In the genomic region with DNA sequence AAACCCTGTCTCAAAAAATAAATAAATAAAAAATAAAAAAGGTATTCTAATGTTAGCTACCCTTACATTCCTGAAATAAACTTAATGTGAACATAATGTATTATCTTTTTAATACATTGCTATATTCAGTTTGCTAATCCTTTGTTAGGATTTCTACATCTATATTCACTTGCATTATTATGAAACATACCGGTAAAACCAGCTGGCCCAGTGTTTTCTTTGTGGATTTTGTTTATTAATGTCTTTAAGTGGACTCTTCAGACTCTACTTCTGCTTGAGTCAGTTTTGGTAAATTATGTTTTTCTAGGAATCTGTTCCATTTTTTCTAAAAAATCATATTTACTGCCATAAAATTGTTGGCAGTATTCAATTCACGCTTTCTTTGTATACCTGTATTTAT, we compare ENCODE assay signal across 15 cellular contexts. TPM values are rescaled to one million over a fixed set of nuclear protein-coding genes. Genes with fewer than 3 reads are reported as not detected.
A peak's percentile ranks its signal among the peaks of the same experiment; 100 is the strongest.
DNase-seq lines count a peak whose midpoint lies in the region; ATAC-seq and TF ChIP-seq lines count a peak whose summit lies in the region.
"Had no signal": no experiment of that assay in that cellular context is flagged by ENCODE, and none has a peak within 500 bp of the region (broad histone marks: within the 10 kb centered on the region; RNA-seq: fewer than 3 reads in every experiment).

No MANE protein-coding gene starts in this region.

- peaks cover 27% of the 10 kb centered on the region for H3F3A ChIP-seq in PC-9 (ENCODE audit: insufficient read depth, low read depth)

- H4K20me1 ChIP-seq in PC-9 (ENCODE audit: insufficient read depth), result 0 out of 2 replicates have a peak, but pooled peaks cover 7% of the 10 kb centered on the region

- POLR2A ChIA-PET in PC-9 (lab: Charles Lee; ENCODE audit: unreplicated experiment), result no interaction called here

- H2AFZ ChIP-seq in PC-9, result no peak overlapping the region

- H3K79me2 ChIP-seq in PC-9 (ENCODE audit: low read depth), result peaks cover 76% of the 10 kb centered on the region

- H3K4me2 ChIP-seq in PC-9, result peak overlapping the region; percentile 66

- CTCF ChIA-PET in PC-9 (lab: Charles Lee), result no interaction called here

- ATAC-seq in stimulated activated effector memory CD8-positive, alpha-beta T cell treated with anti-CD3 and anti-CD28 coated beads, Interleukin-12 subunit alpha, Interleukin-12 subunit beta, amount 100 ng/mL, for 72 hours, result no peak
- ATAC-seq in activated naive CD8-positive, alpha-beta T cell treated with anti-CD3 and anti-CD28 coated beads, Interleukin-2, amount 50 U/mL, for 24 hours, result no peak
- ATAC-seq in HG03520 (IDR thresholded peaks at IDR 0.05; ENCODE audit: unreplicated experiment), result no peak
- ATAC-seq: K562, Panc1 had no signal

- peak overlapping the region; percentile 74 for H3K27ac ChIP-seq in PC-9
- H3K27ac ChIP-seq: SK-N-MC had no signal

- no peaks in the 10 kb centered on the region for H3K27me3 Mint-ChIP-seq in activated naive CD8-positive, alpha-beta T cell treated with anti-CD3 and anti-CD28 coated beads, Interleukin-2, amount 50 U/mL, for 24 hours

- H3K9me3 Mint-ChIP-seq in stimulated activated effector memory CD8-positive, alpha-beta T cell treated with anti-CD3 and anti-CD28 coated beads, Interleukin-12 subunit alpha, Interleukin-12 subunit beta, amount 100 ng/mL, for 72 hours, result peaks cover 3% of the 10 kb centered on the region
- no peaks in the 10 kb centered on the region for H3K9me3 Mint-ChIP-seq in activated naive CD8-positive, alpha-beta T cell treated with anti-CD3 and anti-CD28 coated beads, Interleukin-2, amount 50 U/mL, for 24 hours

- 0 out of 2 replicates have a peak overlapping the region, but pooled peaks have one; percentile 19 for H3K4me3 ChIP-seq in PC-9
- no peak overlapping the region for H3K4me3 ChIP-seq in fibroblast of villous mesenchyme (ENCODE audit: low read depth, low read length)
- H3K4me3 ChIP-seq: K562, SK-N-MC had no signal

- peaks cover 48% of the 10 kb centered on the region for H3K4me1 Mint-ChIP-seq in stimulated activated effector memory CD8-positive, alpha-beta T cell treated with anti-CD3 and anti-CD28 coated beads, Interleukin-12 subunit alpha, Interleukin-12 subunit beta, amount 100 ng/mL, for 72 hours
- H3K4me1 Mint-ChIP-seq in activated naive CD8-positive, alpha-beta T cell treated with anti-CD3 and anti-CD28 coated beads, Interleukin-2, amount 50 U/mL, for 24 hours, result peaks cover 26% of the 10 kb centered on the region

- H3K9me3 ChIP-seq in PC-9 (ENCODE audit: insufficient read depth, low read depth), result no peaks in the 10 kb centered on the region

- H3K36me3 ChIP-seq in PC-9 (ENCODE audit: low read depth), result peaks cover 57% of the 10 kb centered on the region

- peak overlapping the region; percentile 3 for H3K27ac Mint-ChIP-seq in stimulated activated effector memory CD8-positive, alpha-beta T cell treated with anti-CD3 and anti-CD28 coated beads, Interleukin-12 subunit alpha, Interleukin-12 subunit beta, amount 100 ng/mL, for 72 hours
- no peak overlapping the region for H3K27ac Mint-ChIP-seq in activated naive CD8-positive, alpha-beta T cell treated with anti-CD3 and anti-CD28 coated beads, Interleukin-2, amount 50 U/mL, for 24 hours

- peaks cover 41% of the 10 kb centered on the region for H3K4me1 ChIP-seq in PC-9 (replicated peaks; ENCODE audit: insufficient read depth)

- intact Hi-C loops in PC-9 (cut with micrococcal nuclease; ENCODE audit: unreplicated experiment), result no loop called here

- no peaks in the 10 kb centered on the region for H3K27me3 ChIP-seq in PC-9 (ENCODE audit: insufficient read depth, low read depth)

- TF ChIP-seq CTCF in PC-9 (conservative IDR thresholded peaks at IDR 0.05) (no peak), fibroblast of villous mesenchyme (IDR thresholded peaks at IDR 0.05; ENCODE audit: insufficient read depth, low read depth, low read length) (no peak)

- no peak overlapping the region for H3K4me3 Mint-ChIP-seq in stimulated activated effector memory CD8-positive, alpha-beta T cell treated with anti-CD3 and anti-CD28 coated beads, Interleukin-12 subunit alpha, Interleukin-12 subunit beta, amount 100 ng/mL, for 72 hours
- no peak overlapping the region for H3K4me3 Mint-ChIP-seq in activated naive CD8-positive, alpha-beta T cell treated with anti-CD3 and anti-CD28 coated beads, Interleukin-2, amount 50 U/mL, for 24 hours

- no peaks in the 10 kb centered on the region for H3K9me2 ChIP-seq in PC-9 (ENCODE audit: insufficient read depth)

- BruUV-seq in PC-9 (replicated peaks; lab: Mats Ljungman, UMichigan), result no TSS peak

- H3K36me3 Mint-ChIP-seq in stimulated activated effector memory CD8-positive, alpha-beta T cell treated with anti-CD3 and anti-CD28 coated beads, Interleukin-12 subunit alpha, Interleukin-12 subunit beta, amount 100 ng/mL, for 72 hours, result peaks cover 36% of the 10 kb centered on the region
- peaks cover 30% of the 10 kb centered on the region for H3K36me3 Mint-ChIP-seq in activated naive CD8-positive, alpha-beta T cell treated with anti-CD3 and anti-CD28 coated beads, Interleukin-2, amount 50 U/mL, for 24 hours (ENCODE audit: low read depth)

- DNase-seq in HT-29 (ENCODE audit: low spot score) (peak; percentile 22), PC-9 (peak; percentile 22 to 79), fibroblast of villous mesenchyme (ENCODE audit: low read depth) (peak; percentile 15), NCI-H446 (lab: John Stamatoyannopoulos, UW) (no peak)
- DNase-seq in stimulated activated effector memory CD8-positive, alpha-beta T cell treated with anti-CD3 and anti-CD28 coated beads, Interleukin-12 subunit alpha, Interleukin-12 subunit beta, amount 100 ng/mL, for 72 hours (ENCODE audit: low spot score in 2 of 2), result no peak
- DNase-seq in activated naive CD8-positive, alpha-beta T cell treated with anti-CD3 and anti-CD28 coated beads, Interleukin-2, amount 50 U/mL, for 24 hours, result no peak
- DNase-seq: COR-L47, GOT3, NCI-H1436, NCI-H2029, NCI-H524 had no signal

RNA-seq across cellular contexts. Expression of a gene that starts 34.5 kb away (rescaled TPM):
- total RNA-seq in HT-29 (2014; rRNA removed; shearing (Covaris generic)), result 22.1 and 27.7 TPM in 2 replicates
- total RNA-seq in PC-9 (2021), result 77.2 and 78.1 TPM in 2 replicates
- total RNA-seq in fibroblast of villous mesenchyme, result 19.3 and 31.1 TPM in 2 replicates

Comparison
In these comparisons a context has a peak if more than half of its experiments do, and no peak if none do; other contexts are left out.
1. DNase-seq: peak in HT-29 (single experiment), PC-9 (2 of 2) and fibroblast of villous mesenchyme (single experiment); none in stimulated activated effector memory CD8-positive, alpha-beta T cell treated with anti-CD3 and anti-CD28 coated beads, Interleukin-12 subunit alpha, Interleukin-12 subunit beta, amount 100 ng/mL, for 72 hours (0 of 2), activated naive CD8-positive, alpha-beta T cell treated with anti-CD3 and anti-CD28 coated beads, Interleukin-2, amount 50 U/mL, for 24 hours (single experiment) and NCI-H446 (0 of 2).